Comparison of ENCODE assay signal across 1 cellular context in the genomic region with DNA sequence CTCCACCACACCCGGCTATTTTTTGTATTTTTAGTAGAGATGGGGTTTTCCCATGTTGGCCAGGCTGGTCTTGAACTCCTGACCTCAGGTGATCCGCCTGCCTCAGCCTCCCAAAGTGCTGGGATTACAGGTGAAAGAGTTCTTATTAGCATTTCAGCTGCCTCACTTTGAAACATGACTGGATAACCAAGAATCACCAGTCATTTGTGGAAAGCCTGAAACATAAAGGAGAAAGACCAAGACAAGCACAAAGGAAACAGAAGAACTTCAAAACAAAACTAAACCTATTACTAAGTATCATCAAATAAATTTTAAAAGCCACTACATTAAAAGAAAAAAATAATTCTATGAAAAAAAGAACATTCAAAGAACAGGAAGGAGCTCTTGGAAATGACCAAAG. TPM values are rescaled to one million over a fixed set of nuclear protein-coding genes. Genes with fewer than 3 reads are reported as not detected.
"Had no signal": no experiment of that assay in that cellular context is flagged by ENCODE, and none has a peak within 500 bp of the region (broad histone marks: within the 10 kb centered on the region; RNA-seq: fewer than 3 reads in every experiment).

No MANE protein-coding gene starts in this region.

RNA-seq across cellular contexts. Expression of a gene that starts 45.9 kb away (rescaled TPM):
- total RNA-seq: SJSA1 had no signal
